29 cellular contexts compared by ENCODE assay signal in the genomic region with DNA sequence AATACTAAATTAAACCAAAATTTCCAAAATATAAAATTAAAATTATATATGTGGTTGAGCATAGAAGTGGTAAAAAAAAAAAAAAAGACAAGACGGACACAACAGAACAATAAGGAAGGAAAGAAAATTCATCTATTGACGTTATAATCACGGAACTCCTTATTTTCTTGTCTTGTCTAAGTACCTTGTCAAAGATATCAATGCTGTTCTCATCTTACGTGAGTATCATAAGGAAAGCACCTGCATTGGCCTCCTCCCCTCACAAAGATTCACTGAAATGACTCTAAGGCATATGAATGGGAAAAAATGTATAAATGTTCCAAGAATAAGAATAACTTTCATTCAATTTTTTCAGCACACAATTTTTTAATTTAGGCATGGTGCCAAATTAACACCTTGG.
"Had no signal": no experiment of that assay in that cellular context is flagged by ENCODE, and none has a peak within 500 bp of the region (broad histone marks: within the 10 kb centered on the region; RNA-seq: fewer than 3 reads in every experiment).

No MANE protein-coding gene starts in this region.

- DNase-seq: activated B cell treated with CpG ODN at 0.5 μM for 24 hours; activated CD4-positive, alpha-beta memory T cell treated with anti-CD3 and anti-CD28 coated beads for 36 hours; activated CD4-positive, alpha-beta T cell treated with anti-CD3 and anti-CD28 coated beads for 4 hours; activated CD4-positive, alpha-beta T cell treated with anti-CD3 and anti-CD28 coated beads, Interleukin-2, amount 10 ng/mL, durations not matched to agents 24 days and 14 days; activated CD4-positive, alpha-beta T cell treated with anti-CD3 and anti-CD28 coated beads, Interleukin-2, amount 50 U/mL, for 1 hour; activated CD4-positive, alpha-beta T cell treated with anti-CD3 and anti-CD28 coated beads, Interleukin-2, amount 50 U/mL, for 4 hours; activated CD4-positive, CD25-positive, alpha-beta regulatory T cell treated with anti-CD3 and anti-CD28 coated beads, Interleukin-2, amount 50 U/mL, for 72 hours; activated CD8-positive, alpha-beta memory T cell treated with anti-CD3 and anti-CD28 coated beads, Interleukin-2, amount 50 U/mL, for 4 hours; activated CD8-positive, alpha-beta T cell treated with anti-CD3 and anti-CD28 coated beads for 36 hours; activated effector memory CD4-positive, alpha-beta T cell treated with anti-CD3 and anti-CD28 coated beads, Interleukin-2, amount 50 U/mL, for 16 hours; activated gamma-delta T cell treated with Interleukin-2 at 50 U/mL for 16 hours; activated naive CD4-positive, alpha-beta T cell; activated naive CD4-positive, alpha-beta T cell treated with anti-CD3 and anti-CD28 coated beads for 36 hours; activated naive CD4-positive, alpha-beta T cell treated with anti-CD3 and anti-CD28 coated beads, Interleukin-2, amount 50 U/mL, for 16 hours; activated naive CD8-positive, alpha-beta T cell treated with anti-CD3 and anti-CD28 coated beads for 36 hours; activated T-cell treated with anti-CD3 and anti-CD28 coated beads for 4 hours; activated T-cell treated with anti-CD3 and anti-CD28 coated beads, Interleukin-2, amount 50 U/mL, for 1 hour; activated T-cell treated with anti-CD3 and anti-CD28 coated beads, Interleukin-2, amount 50 U/mL, for 4 hours; activated T-cell treated with anti-CD3 and anti-CD28 coated beads, Interleukin-2, amount 50 U/mL, for 72 hours; adrenal gland; amniotic stem cell; aorta; body of pancreas; brain microvascular endothelial cell; central memory CD4-positive, alpha-beta T cell; T-helper 2 cell; T-helper 9 cell had no signal

- H3K4me1 ChIP-seq: adrenal gland, body of pancreas, breast epithelium had no signal

- H3K27ac ChIP-seq: adrenal gland, body of pancreas, brain microvascular endothelial cell, breast epithelium, VCaP had no signal

- H3K36me3 ChIP-seq: adrenal gland, brain microvascular endothelial cell, breast epithelium had no signal

- H3K9me3 ChIP-seq: adrenal gland, body of pancreas, breast epithelium had no signal

- H3K27me3 ChIP-seq: adrenal gland, body of pancreas, brain microvascular endothelial cell, breast epithelium had no signal

- H3K4me3 ChIP-seq: adrenal gland, body of pancreas, breast epithelium had no signal
